7 cellular contexts compared by ENCODE assay signal in genomic region chr5:113606298-113607134, GRCh38.
DNase-seq lines count a peak whose midpoint lies in the region; ATAC-seq and TF ChIP-seq lines count a peak whose summit lies in the region.

No MANE protein-coding gene starts in this region.

- POLR2A ChIA-PET in GM10248 (lab: Yijun Ruan, JAX): no interaction called here
- POLR2A ChIA-PET in IMR-90 (lab: Charles Lee; ENCODE audit: unreplicated experiment): no interaction called here

- dilution Hi-C loops in IMR-90 (cut with HindIII; ENCODE audit: low sequenced_read_pairs, unreplicated experiment): no loop called here

- no peak overlapping the region for H3K23ac ChIP-seq in IMR-90 (ENCODE audit: low read depth, low read length)

- no peak overlapping the region for H3K56ac ChIP-seq in IMR-90 (ENCODE audit: extremely low read depth, insufficient read depth, low read length)

- no CpG with 5 or more reads among the region's 13 CpGs for WGBS in IMR-90 (ENCODE audit: extremely low coverage in 2 of 2, insufficient read length in 1 of 2), 2 experiments

- H3K9me3 ChIP-seq in IMR-90 (ENCODE audit: control insufficient read depth, insufficient read depth, low read length): no peaks in the 10 kb centered on the region

- CTCF ChIA-PET in GM10248 (lab: Yijun Ruan, JAX): interaction anchor here (0.7 to 8.3 kb wide), 31 partner anchors 9 to 1641 kb away, joined by 3 to 84 read pairs (median 4); no protein-coding TSS in a partner anchor
- CTCF ChIA-PET in IMR-90 (lab: Yijun Ruan, JAX): interaction anchor here (0.7 to 1.7 kb wide), 3 partner anchors 270 to 610 kb away, joined by 3 to 8 read pairs (median 3); no protein-coding TSS in a partner anchor

- H3K9ac ChIP-seq in IMR-90 (ENCODE audit: low read depth, low read length): no peak overlapping the region

- peak overlapping the region; percentile 58 for H2AFZ ChIP-seq in IMR-90 (replicated peaks; ENCODE audit: low read length, poor library complexity)

- H3K36me3 Mint-ChIP-seq in activated naive CD8-positive, alpha-beta T cell treated with anti-CD3 and anti-CD28 coated beads, Interleukin-2, amount 50 U/mL, for 24 hours (ENCODE audit: low read depth): no peaks in the 10 kb centered on the region

- H2BK20ac ChIP-seq in IMR-90 (ENCODE audit: low read depth, low read length): no peak overlapping the region

- no peak overlapping the region for H3K14ac ChIP-seq in IMR-90 (replicated peaks; ENCODE audit: low read depth, low read length)

- H3K4me3 Mint-ChIP-seq in activated naive CD8-positive, alpha-beta T cell treated with anti-CD3 and anti-CD28 coated beads, Interleukin-2, amount 50 U/mL, for 24 hours: no peak overlapping the region

- H3K4me3 ChIP-seq in IMR-90 (ENCODE audit: insufficient read depth, low read depth, low read length): no peak overlapping the region

- H2BK15ac ChIP-seq in IMR-90 (ENCODE audit: low read depth, low read length): no peak overlapping the region

- peak overlapping the region; percentile 70 for H3K4me2 ChIP-seq in IMR-90 (ENCODE audit: low read depth, low read length)

- H3K4me1 Mint-ChIP-seq in activated naive CD8-positive, alpha-beta T cell treated with anti-CD3 and anti-CD28 coated beads, Interleukin-2, amount 50 U/mL, for 24 hours: no peaks in the 10 kb centered on the region

- H4K20me1 ChIP-seq in IMR-90 (ENCODE audit: insufficient read depth, low read length): no peaks in the 10 kb centered on the region

- H3K9me1 ChIP-seq in IMR-90 (ENCODE audit: insufficient read depth, low read length): no peaks in the 10 kb centered on the region

- no peaks in the 10 kb centered on the region for H3K79me1 ChIP-seq in IMR-90 (ENCODE audit: low read depth in 1 of 2, low read length in 2 of 2)

- H3K4ac ChIP-seq in IMR-90 (ENCODE audit: low read depth, low read length): no peak overlapping the region

- no peak overlapping the region for H3K18ac ChIP-seq in IMR-90 (ENCODE audit: low read depth, low read length)

- no peak overlapping the region for H3K27ac Mint-ChIP-seq in activated naive CD8-positive, alpha-beta T cell treated with anti-CD3 and anti-CD28 coated beads, Interleukin-2, amount 50 U/mL, for 24 hours

- no peak overlapping the region for H4K91ac ChIP-seq in IMR-90 (ENCODE audit: insufficient read depth, low read depth, low read length)

- H3K27ac ChIP-seq in IMR-90 (ENCODE audit: insufficient read depth, low read length): no peak overlapping the region

- H3K36me3 ChIP-seq in IMR-90 (ENCODE audit: control insufficient read depth, insufficient read depth, low read length): no peaks in the 10 kb centered on the region

- peaks cover 5% of the 10 kb centered on the region for H3K27me3 Mint-ChIP-seq in activated naive CD8-positive, alpha-beta T cell treated with anti-CD3 and anti-CD28 coated beads, Interleukin-2, amount 50 U/mL, for 24 hours

- TF ChIP-seq CTCF in GM10248 (IDR thresholded peaks at IDR 0.05; ENCODE audit: control extremely low read depth, extremely low read depth, low read depth, missing control alignments) (peak; percentile 67), IMR-90 (conservative IDR thresholded peaks at IDR 0.05; ENCODE audit: low read depth, low read length) (peak; percentile 80)

- H4K8ac ChIP-seq in IMR-90 (ENCODE audit: low read depth in 2 of 2, low read length in 2 of 2): no peak overlapping the region; a peak in 1 of 4 replicates

- no peaks in the 10 kb centered on the region; the same call in 1 of the 2 replicates for H3K27me3 ChIP-seq in IMR-90 (ENCODE audit: control insufficient read depth, insufficient read depth, low read length)

- in situ Hi-C loops in IMR-90 (cut with MboI; ENCODE audit: low sequenced_read_pairs): loop anchor here (5.0 to 25.0 kb wide), 4 partner anchors 232 to 1432 kb away; no protein-coding TSS in a partner anchor

- H2BK5ac ChIP-seq in IMR-90 (ENCODE audit: low read depth, low read length, poor library complexity, severe bottlenecking): no peak overlapping the region

- peaks cover 6% of the 10 kb centered on the region; the same call in 1 of the 2 replicates for H3K4me1 ChIP-seq in IMR-90 (ENCODE audit: control insufficient read depth, insufficient read depth, low read length)

- peak; percentile 91 for TF ChIP-seq RAD21 in IMR-90 (IDR thresholded peaks at IDR 0.05; ENCODE audit: low read length)

- no peak overlapping the region for H4K5ac ChIP-seq in IMR-90 (ENCODE audit: low read depth, low read length)

- no TSS peak for BruUV-seq in IMR-90 (replicated peaks; lab: Mats Ljungman, UMichigan)

- DNase-seq in GM10248 (ENCODE audit: extremely low spot score) (peak; percentile 32), IMR-90 (peak; percentile 56), RPMI7951 (ENCODE audit: low read depth) (peak; percentile 70), left ventricle myocardium superior (peak; percentile 37), retina (peak; percentile 64)
- DNase-seq in activated naive CD8-positive, alpha-beta T cell treated with anti-CD3 and anti-CD28 coated beads, Interleukin-2, amount 50 U/mL, for 24 hours: peak; percentile 36

- H3K9me3 Mint-ChIP-seq in activated naive CD8-positive, alpha-beta T cell treated with anti-CD3 and anti-CD28 coated beads, Interleukin-2, amount 50 U/mL, for 24 hours: no peaks in the 10 kb centered on the region

- no peak overlapping the region for H2AK9ac ChIP-seq in IMR-90 (replicated peaks; ENCODE audit: low read depth, low read length, poor library complexity)

- no peak overlapping the region for H2AK5ac ChIP-seq in IMR-90 (ENCODE audit: low read depth, low read length)

- ATAC-seq in GM21576 (IDR thresholded peaks at IDR 0.05; ENCODE audit: unreplicated experiment): peak; percentile 91
- ATAC-seq in IMR-90 (ENCODE audit: low read depth): peak; percentile 90
- peak; percentile 80 for ATAC-seq in activated naive CD8-positive, alpha-beta T cell treated with anti-CD3 and anti-CD28 coated beads, Interleukin-2, amount 50 U/mL, for 24 hours
- ATAC-seq in left ventricle myocardium superior: peak; percentile 95

- H2BK120ac ChIP-seq in IMR-90 (ENCODE audit: low read depth, low read length): no peak overlapping the region

- intact Hi-C loops in IMR-90 (cut with micrococcal nuclease): loop anchor here (1.0 to 2.0 kb wide), 5 partner anchors 227 to 1431 kb away; no protein-coding TSS in a partner anchor
- intact Hi-C loops in left ventricle myocardium superior (cut with micrococcal nuclease): loop anchor here (10.0 kb wide), 1 partner anchor 612 kb away; no protein-coding TSS in a partner anchor

- TF ChIP-seq POLR2A in IMR-90 (IDR thresholded peaks at IDR 0.05; ENCODE audit: low read depth, low read length): no peak

TF ChIP-seq in IMR-90, 13 proteins besides CTCF, POLR2A, EP300 and RAD21:
- no peak for TF ChIP-seq USF2 (IDR thresholded peaks at IDR 0.05; ENCODE audit: low read depth, low read length)
- TF ChIP-seq SMC3 (IDR thresholded peaks at IDR 0.05; ENCODE audit: low read depth, low read length): peak; percentile 68
